Comparison of ENCODE assay signal across 1 cellular context in genomic region chr20:25050501-25051350, GRCh38.
TF ChIP-seq lines count a peak whose summit lies in the region.

No MANE protein-coding gene starts in this region.

TF ChIP-seq in GM23338, 12 proteins besides CTCF, POLR2A, EP300 and RAD21 (continued from another document):
- TF ChIP-seq REST (IDR thresholded peaks at IDR 0.05; ENCODE audit: unreplicated experiment) (no peak), ZNF114 (CRISPR knock-in tag; IDR thresholded peaks at IDR 0.05) (no peak)
TF ChIP-seq in GM23338: peak in this region for 0.
